In the genomic region with DNA sequence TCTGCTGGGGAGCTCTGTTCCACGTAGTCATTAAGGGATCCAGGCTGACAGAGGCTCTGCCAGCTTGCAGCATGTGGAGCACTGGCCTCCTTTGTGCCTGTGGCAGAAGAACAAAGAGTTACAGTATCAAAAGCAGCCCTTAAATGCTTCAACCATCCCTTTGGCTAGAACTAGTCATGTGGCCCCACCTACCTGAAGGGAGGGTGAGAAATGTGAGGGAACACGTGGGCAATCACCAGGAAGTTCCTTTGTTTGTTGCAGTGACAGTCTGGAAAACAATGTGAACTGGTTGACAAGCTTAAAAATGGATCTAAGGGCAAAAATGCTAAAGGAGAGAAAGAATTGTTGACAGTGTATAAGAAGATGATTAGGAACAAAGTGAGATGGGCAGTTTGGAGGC, we compare ENCODE assay signal across 22 cellular contexts.
DNase-seq lines count a peak whose midpoint lies in the region; ATAC-seq, FAIRE-seq and TF ChIP-seq lines count a peak whose summit lies in the region.
"Had no signal": no experiment of that assay in that cellular context is flagged by ENCODE, and none has a peak within 500 bp of the region (broad histone marks: within the 10 kb centered on the region; RNA-seq: fewer than 3 reads in every experiment).

No MANE protein-coding gene starts in this region.

- DNase-seq in Jurkat, Clone E6-1 (ENCODE audit: low read depth, low spot score), result peak; percentile 1
- DNase-seq in bronchial epithelial cell (ENCODE audit: low read depth) (peak; percentile 30), foreskin keratinocyte (peak; percentile 8 to 23), renal cortical epithelial cell (ENCODE audit: low read depth) (peak; percentile 2), SK-N-DZ (ENCODE audit: low spot score) (no peak), SKM-1 (lab: John Stamatoyannopoulos, UW; ENCODE audit: unreplicated experiment) (no peak)
- DNase-seq: AML-193, DMS79 treated with DMSO at 0.1 percent for 48 hours, GM23248, HCEC 1CT, KBM-7, NCI-H1105, NCI-H1694, NCI-H2081 treated with DMSO at 0.1 percent for 48 hours, NCI-H510A, NCI-H774 had no signal

- TF ChIP-seq CTCF in bronchial epithelial cell (IDR thresholded peaks at IDR 0.05; ENCODE audit: insufficient read depth, low read length, severe bottlenecking), result no peak
- TF ChIP-seq CTCF in foreskin keratinocyte (conservative IDR thresholded peaks at IDR 0.05), result no peak

- no peaks in the 10 kb centered on the region for H3K36me3 ChIP-seq in bronchial epithelial cell (ENCODE audit: control insufficient read depth, insufficient read depth, low read length)

- no peak for FAIRE-seq in bronchial epithelial cell (lab: Jason Lieb, UNC)
- FAIRE-seq: D721Med, RCC 7860 had no signal

- H3K4me3 ChIP-seq in Jurkat, Clone E6-1 (ENCODE audit: low read length), result no peak overlapping the region
- no peak overlapping the region for H3K4me3 ChIP-seq in bronchial epithelial cell (ENCODE audit: low read depth, low read length)
- H3K4me3 ChIP-seq: GM23248, SK-N-MC had no signal

- H3K27me3 ChIP-seq in bronchial epithelial cell (ENCODE audit: control insufficient read depth, insufficient read depth, low read length) (no peaks in the 10 kb centered on the region), foreskin keratinocyte (no peaks in the 10 kb centered on the region)

- peak; percentile 44 for ATAC-seq in foreskin keratinocyte
- ATAC-seq in HG02973 (IDR thresholded peaks at IDR 0.05; ENCODE audit: unreplicated experiment), result no peak
- ATAC-seq: Right ventricle myocardium inferior had no signal

- H3K27ac ChIP-seq in foreskin keratinocyte, result no peak overlapping the region
- H3K27ac ChIP-seq: C4-2B, GM23248, SK-N-MC had no signal

- no peaks in the 10 kb centered on the region for H3K4me1 ChIP-seq in foreskin keratinocyte

Comparison
In these comparisons a context has a peak if more than half of its experiments do, and no peak if none do; other contexts are left out.
1. DNase-seq: peak in Jurkat, Clone E6-1 (single experiment), bronchial epithelial cell (single experiment), foreskin keratinocyte (2 of 2) and renal cortical epithelial cell (single experiment); none in SK-N-DZ (single experiment) and SKM-1 (single experiment).